19 cellular contexts compared by ENCODE assay signal in genomic region chr1:26553942-26554682, GRCh38. TPM values are rescaled to one million over a fixed set of nuclear protein-coding genes. Genes with fewer than 3 reads are reported as not detected.
DNase-seq lines count a peak whose midpoint lies in the region; ATAC-seq, FAIRE-seq and TF ChIP-seq lines count a peak whose summit lies in the region.
"Had no signal": no experiment of that assay in that cellular context is flagged by ENCODE, and none has a peak within 500 bp of the region (broad histone marks: within the 10 kb centered on the region; RNA-seq: fewer than 3 reads in every experiment).

No MANE protein-coding gene starts in this region.

- H3K9me3 Mint-ChIP-seq in nephron progenitor cell, result no peaks in the 10 kb centered on the region

- H3K9ac ChIP-seq in PC-3 (ENCODE audit: low read length), result peak overlapping the region; percentile 65
- H3K9ac ChIP-seq in HepG2 (ENCODE audit: insufficient read depth, low read depth, low read length), result no peak overlapping the region

- 90% methylated on average over 10 of the region's 14 CpGs for WGBS in HepG2 (ENCODE audit: low lambda C conversion rate)

- H3K36me3 Mint-ChIP-seq in nephron progenitor cell (ENCODE audit: low read depth), result no peaks in the 10 kb centered on the region

- H3K27me3 ChIP-seq in PC-3 (ENCODE audit: low read length) (no peaks in the 10 kb centered on the region), HepG2 (ENCODE audit: control insufficient read depth in 1 of 2, insufficient read depth in 2 of 2, low read length in 2 of 2) (no peaks in the 10 kb centered on the region)
- H3K27me3 ChIP-seq: adrenal gland, hepatocyte, pancreas, thyroid gland had no signal

- in situ Hi-C loops in HepG2 (cut with HindIII; ENCODE audit: extremely low pct_ligation_motif_present, low pct_unique_long_range_greater_than_20kb), result no loop called here

- no peaks in the 10 kb centered on the region for H3K9me3 ChIP-seq in HEK293 (ENCODE audit: control insufficient read depth, insufficient read depth, low read depth, low read length)
- no peaks in the 10 kb centered on the region for H3K9me3 ChIP-seq in PC-3 (ENCODE audit: low read length)
- H3K9me3 ChIP-seq in HepG2 (ENCODE audit: low read length), result no peaks in the 10 kb centered on the region
- H3K9me3 ChIP-seq: adrenal gland, pancreas, thyroid gland had no signal

- TF ChIP-seq EP300 in HepG2 (IDR thresholded peaks at IDR 0.05; ENCODE audit: low read depth in 2 of 2, low read length in 2 of 2) (no peak), HepG2 (CRISPR knock-in tag; IDR thresholded peaks at IDR 0.05; ENCODE audit: borderline replicate concordance) (no peak)

- peaks cover 0 to 70% of the 10 kb centered on the region in 2 experiments; a peak in 1 of 3 replicates for H3K36me3 ChIP-seq in HEK293 (ENCODE audit: control insufficient read depth in 2 of 2, insufficient read depth in 1 of 2, low read length in 2 of 2)
- peaks cover 29% of the 10 kb centered on the region for H3K36me3 ChIP-seq in PC-3 (ENCODE audit: low read depth, low read length)
- H3K36me3 ChIP-seq in HepG2 (replicated peaks in 1 of 2; ENCODE audit: control insufficient read depth in 1 of 2, insufficient read depth in 2 of 2, low read length in 2 of 2), result peaks cover 18 to 48% of the 10 kb centered on the region in 2 experiments; a peak in 4 of 5 replicates

- no peak overlapping the region for H3K4me2 ChIP-seq in PC-3 (ENCODE audit: low read length)
- H3K4me2 ChIP-seq in HepG2 (ENCODE audit: low read depth, low read length), result no peak overlapping the region
- H3K4me2 ChIP-seq: hepatocyte had no signal

- H3K27ac Mint-ChIP-seq in nephron progenitor cell, result no peak overlapping the region

- BruUV-seq in PC-3 (replicated peaks; lab: Mats Ljungman, UMichigan), result no TSS peak
- BruUV-seq in HepG2 (replicated peaks; lab: Mats Ljungman, UMichigan), result no TSS peak

- H3K27ac ChIP-seq in HEK293 (ENCODE audit: extremely low read depth, low read depth, low read length), result no peak overlapping the region
- H3K27ac ChIP-seq in PC-3 (ENCODE audit: low read length), result peak overlapping the region; percentile 94
- peak overlapping the region; percentile 99 for H3K27ac ChIP-seq in cingulate gyrus (ENCODE audit: low read depth, low read length)
- no peak overlapping the region for H3K27ac ChIP-seq in HepG2 (ENCODE audit: extremely low read length, insufficient read depth, low read length)
- H3K27ac ChIP-seq: hepatocyte, pancreas, thyroid gland had no signal

- H3F3A ChIP-seq in PC-3 (ENCODE audit: low read length, unreplicated experiment), result peaks cover 3% of the 10 kb centered on the region

- no peak for ATAC-seq in PC-3
- ATAC-seq in stimulated activated naive CD8-positive, alpha-beta T cell treated with anti-CD3 and anti-CD28 coated beads, Interleukin-15, Interleukin-2, amounts not matched to agents 100 U/mL and 50 U/mL, for 24 hours, result peak; percentile 51
- ATAC-seq in HepG2, result no peak
- no peak for ATAC-seq in HG02981 (IDR thresholded peaks at IDR 0.05; ENCODE audit: unreplicated experiment)
- ATAC-seq: activated CD4-positive, CD25-positive, alpha-beta regulatory T cell treated with anti-CD3 and anti-CD28 coated beads, Interleukin-2, amount 50 U/mL, for 24 hours had no signal

- H4K20me1 ChIP-seq in PC-3 (ENCODE audit: low read length) (no peaks in the 10 kb centered on the region), HepG2 (ENCODE audit: insufficient read depth, low read length) (no peaks in the 10 kb centered on the region)

- peaks cover 2% of the 10 kb centered on the region for H3K27me3 Mint-ChIP-seq in nephron progenitor cell (ENCODE audit: low read depth, poor library complexity)

- TF ChIP-seq POLR2A in HepG2 (IDR thresholded peaks at IDR 0.05; ENCODE audit: insufficient read depth in 1 of 2, low read depth in 2 of 2, low read length in 2 of 2), result no peak

- no peak for TF ChIP-seq RAD21 in HepG2 (CRISPR knock-in tag; IDR thresholded peaks at IDR 0.05)

- H3K79me2 ChIP-seq in PC-3 (ENCODE audit: low read length), result no peaks in the 10 kb centered on the region
- no peaks in the 10 kb centered on the region for H3K79me2 ChIP-seq in HepG2 (ENCODE audit: insufficient read depth, low read length)
- H3K79me2 ChIP-seq: hepatocyte had no signal

- POLR2A ChIA-PET in HEK293 (lab: Yijun Ruan, JAX), result no interaction called here
- POLR2A ChIA-PET in PC-3 (lab: Charles Lee; ENCODE audit: unreplicated experiment), result no interaction called here
- POLR2A ChIA-PET in HepG2 (lab: Yijun Ruan, JAX), result no interaction called here

- no peaks in the 10 kb centered on the region for H3K9me2 ChIP-seq in PC-3 (replicated peaks; ENCODE audit: low read length)

- TF ChIP-seq CTCF in HEK293 (tag by site-specific recombination; IDR thresholded peaks at IDR 0.05) (no peak), PC-3 (conservative IDR thresholded peaks at IDR 0.05; ENCODE audit: low read depth, low read length) (no peak), HepG2 (CRISPR knock-in tag; IDR thresholded peaks at IDR 0.05) (no peak), nephron progenitor cell (IDR thresholded peaks at IDR 0.05) (no peak)

- peaks cover 10% of the 10 kb centered on the region for H3K4me1 Mint-ChIP-seq in nephron progenitor cell

- intact Hi-C loops in PC-3 (cut with micrococcal nuclease) (no loop called here), HepG2 (cut with micrococcal nuclease; ENCODE audit: unreplicated experiment) (no loop called here)

- DNase-seq in PC-3, result no peak
- DNase-seq in stimulated activated naive CD8-positive, alpha-beta T cell treated with anti-CD3 and anti-CD28 coated beads, Interleukin-15, Interleukin-2, amounts not matched to agents 100 U/mL and 50 U/mL, for 24 hours, result no peak
- DNase-seq in HepG2 (ENCODE audit: low spot score), result no peak
- no peak for DNase-seq in nephron progenitor cell
- DNase-seq: C1 segment of cervical spinal cord; cerebellar nuclear complex; kidney glomerular epithelial cell; NCI-H146; pancreas; SHP77; stimulated activated CD4-positive, alpha-beta T cell treated with anti-CD3 and anti-CD28 coated beads, Interleukin-2, amount 100 ng/mL, for 24 hours; thyroid gland had no signal

- H3K4me1 ChIP-seq in HEK293 (ENCODE audit: control insufficient read depth, insufficient read depth, low read length), result no peaks in the 10 kb centered on the region
- H3K4me1 ChIP-seq in PC-3 (ENCODE audit: insufficient read depth, low read length), result peaks cover 14% of the 10 kb centered on the region
- peaks cover 29% of the 10 kb centered on the region for H3K4me1 ChIP-seq in HepG2 (ENCODE audit: insufficient read depth, low read length)
- H3K4me1 ChIP-seq: pancreas, thyroid gland had no signal

- CTCF ChIA-PET in HEK293 (lab: Yijun Ruan, JAX) (interaction anchor here (2.4 kb wide), 1 partner anchor 16 kb away, joined by 12 read pairs; no protein-coding TSS in a partner anchor), PC-3 (lab: Charles Lee) (no interaction called here), HepG2 (lab: Yijun Ruan, JAX; ENCODE audit: low intra/inter-chr PET ratio, low total read pairs) (no interaction called here)

- no peak for FAIRE-seq in HepG2 (lab: Jason Lieb, UNC)
- FAIRE-seq: GM19239, pancreas had no signal

- no peak overlapping the region for H3K4me3 ChIP-seq in HEK293 (ENCODE audit: low read depth, low read length)
- no peak overlapping the region for H3K4me3 ChIP-seq in PC-3 (ENCODE audit: low read length)
- H3K4me3 ChIP-seq in HepG2 (replicated peaks in 1 of 3; ENCODE audit: insufficient read depth in 1 of 3, low read depth in 2 of 3, low read length in 3 of 3), result no peak overlapping the region
- H3K4me3 ChIP-seq: adrenal gland, hepatocyte, pancreas, thyroid gland had no signal

- H3K4me3 Mint-ChIP-seq in nephron progenitor cell, result no peak overlapping the region

- H2AFZ ChIP-seq in PC-3 (ENCODE audit: low read length) (no peak overlapping the region), HepG2 (ENCODE audit: low read length) (no peak overlapping the region)
- H2AFZ ChIP-seq: hepatocyte had no signal

TF ChIP-seq in HEK293, 187 proteins besides CTCF, POLR2A, EP300 and RAD21 (continues in another document):
- no peak for TF ChIP-seq ZNF664 (tag by site-specific recombination; IDR thresholded peaks at IDR 0.05)

TF ChIP-seq in HepG2, 621 proteins besides CTCF, POLR2A, EP300 and RAD21 (continues in another document):
- no peak for TF ChIP-seq POGZ (CRISPR knock-in tag; IDR thresholded peaks at IDR 0.05)
- no peak for TF ChIP-seq SP5 (CRISPR knock-in tag; IDR thresholded peaks at IDR 0.05; ENCODE audit: borderline replicate concordance, low read depth)
- TF ChIP-seq THAP8 (CRISPR knock-in tag; IDR thresholded peaks at IDR 0.05; ENCODE audit: borderline replicate concordance), result no peak
- no peak for TF ChIP-seq PCBP1 (IDR thresholded peaks at IDR 0.05; ENCODE audit: borderline replicate concordance, low read depth, low read length)

RNA-seq across cellular contexts. Expression of gene RPS6KA1, which starts 24.6 kb away (rescaled TPM):
- total RNA-seq in PC-3 (2014; rRNA removed) (98.2 and 111 TPM in 2 replicates), HepG2 (2016; rRNA removed; fragmentation: Illumina TruSeq; extraction: Trizol) (24.0 and 24.2 TPM in 2 replicates)
- total RNA-seq in HepG2 (2016; cell fraction: cytosol; rRNA removed; fragmentation: Illumina TruSeq; extraction: Trizol; ENCODE audit: low read depth), result 6.4 and 8.1 TPM in 2 replicates
- total RNA-seq in HepG2 (2016; cell fraction: insoluble cytoplasmic fraction; rRNA removed; fragmentation: Illumina TruSeq; extraction: Trizol), result 23.3 and 24.8 TPM in 2 replicates
- total RNA-seq in HepG2 (2016; cell fraction: membrane; rRNA removed; fragmentation: Illumina TruSeq; extraction: Trizol), result 14.4 and 16.8 TPM in 2 replicates
- 17.9 and 19.0 TPM in 2 replicates for total RNA-seq in HepG2 (2016; cell fraction: nucleus; rRNA removed; fragmentation: Illumina TruSeq; extraction: Trizol)
- 19.6 and 22.1 TPM in 2 replicates for polyA plus RNA-seq in HepG2 (2011; rRNA removed)
- polyA plus RNA-seq in HepG2 (2011; cell fraction: cytosol; rRNA removed), result 15.0 and 20.1 TPM in 2 replicates
- polyA plus RNA-seq in HepG2 (2011; cell fraction: nucleus; rRNA removed), result 28.9 and 37.3 TPM in 2 replicates
- 14.7 and 15.4 TPM in 2 replicates for polyA plus RNA-seq in HepG2 (2012)
- 4.1 and 4.3 TPM in 2 replicates for polyA plus RNA-seq in HepG2 (2016; cell fraction: cytosol; fragmentation: Illumina TruSeq; extraction: Trizol; ENCODE audit: low read depth)
- 20.9 and 24.6 TPM in 2 replicates for polyA plus RNA-seq in HepG2 (2016; cell fraction: insoluble cytoplasmic fraction; fragmentation: Illumina TruSeq; extraction: Trizol; ENCODE audit: low read depth)
- 10.2 and 12.6 TPM in 2 replicates for polyA plus RNA-seq in HepG2 (2016; cell fraction: membrane; fragmentation: Illumina TruSeq; extraction: Trizol; ENCODE audit: low read depth)
- 28.1 and 28.2 TPM in 2 replicates for polyA plus RNA-seq in HepG2 (2016; cell fraction: nucleus; fragmentation: Illumina TruSeq; extraction: Trizol; ENCODE audit: insufficient read depth, low read depth)
- polyA minus RNA-seq in HepG2 (2011; rRNA and poly(A)+ RNA removed; ENCODE audit: low replicate concordance), result 43.2 and 122 TPM in 2 replicates
- polyA minus RNA-seq in HepG2 (2011; cell fraction: cytosol; rRNA and poly(A)+ RNA removed), result 22.6 TPM in 2 replicates
- 18.8 and 26.6 TPM in 2 replicates for polyA minus RNA-seq in HepG2 (2011; cell fraction: nucleus; rRNA and poly(A)+ RNA removed)

Comparison
In these comparisons a context has a peak if more than half of its experiments do, and no peak if none do; other contexts are left out.
1. H3K27ac ChIP-seq: peak in PC-3 (single experiment) and cingulate gyrus (single experiment); none in HEK293 (single experiment) and HepG2 (single experiment).